Comparison of ENCODE assay signal across 1 cellular context in the genomic region with DNA sequence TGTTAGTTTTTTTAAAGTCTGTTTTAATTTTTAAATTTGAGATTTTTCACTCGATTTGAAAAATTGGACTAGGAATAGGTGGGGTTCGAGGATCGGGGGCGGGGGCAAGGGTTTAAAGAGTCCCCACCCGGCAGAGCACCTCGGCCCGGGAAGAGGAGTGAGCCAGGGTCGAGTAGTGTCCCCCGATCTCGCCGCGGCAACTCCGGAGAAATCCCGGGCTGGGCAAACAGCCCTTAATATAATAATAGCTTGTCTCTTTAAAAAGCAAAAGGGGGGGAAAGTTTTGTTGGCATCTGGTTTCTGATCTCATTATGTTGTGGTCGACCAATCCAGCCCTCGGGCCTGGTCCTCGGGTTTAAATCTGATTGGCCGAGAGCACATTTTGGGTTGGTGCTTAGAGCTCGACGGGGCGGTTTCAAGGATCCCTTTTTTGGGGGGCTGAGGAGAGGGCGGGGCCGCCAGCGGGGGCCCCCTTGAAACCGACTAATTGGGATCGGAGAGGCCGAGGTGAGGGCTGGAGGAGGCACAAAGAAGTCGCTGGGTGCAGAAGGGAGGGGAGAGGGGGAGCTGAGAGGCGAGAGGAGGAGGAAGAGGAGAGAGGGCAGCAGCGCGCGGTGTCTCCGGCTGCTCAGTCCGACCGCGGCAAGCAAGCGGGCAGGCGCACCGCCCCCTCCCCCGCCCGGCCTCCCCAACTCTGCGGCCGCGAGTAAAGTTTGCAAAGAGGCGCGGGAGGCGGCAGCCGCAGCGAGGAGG.
TF ChIP-seq lines count a peak whose summit lies in the region.

A gene (plus strand): TSS at position 631 of the 753 bp plus-strand sequence. CDS start 205 bp downstream, outside the sequence.

TF ChIP-seq in HepG2, 621 proteins besides CTCF, POLR2A, EP300 and RAD21 (continued from another document and continues in another):
- TF ChIP-seq, protein P1, sequence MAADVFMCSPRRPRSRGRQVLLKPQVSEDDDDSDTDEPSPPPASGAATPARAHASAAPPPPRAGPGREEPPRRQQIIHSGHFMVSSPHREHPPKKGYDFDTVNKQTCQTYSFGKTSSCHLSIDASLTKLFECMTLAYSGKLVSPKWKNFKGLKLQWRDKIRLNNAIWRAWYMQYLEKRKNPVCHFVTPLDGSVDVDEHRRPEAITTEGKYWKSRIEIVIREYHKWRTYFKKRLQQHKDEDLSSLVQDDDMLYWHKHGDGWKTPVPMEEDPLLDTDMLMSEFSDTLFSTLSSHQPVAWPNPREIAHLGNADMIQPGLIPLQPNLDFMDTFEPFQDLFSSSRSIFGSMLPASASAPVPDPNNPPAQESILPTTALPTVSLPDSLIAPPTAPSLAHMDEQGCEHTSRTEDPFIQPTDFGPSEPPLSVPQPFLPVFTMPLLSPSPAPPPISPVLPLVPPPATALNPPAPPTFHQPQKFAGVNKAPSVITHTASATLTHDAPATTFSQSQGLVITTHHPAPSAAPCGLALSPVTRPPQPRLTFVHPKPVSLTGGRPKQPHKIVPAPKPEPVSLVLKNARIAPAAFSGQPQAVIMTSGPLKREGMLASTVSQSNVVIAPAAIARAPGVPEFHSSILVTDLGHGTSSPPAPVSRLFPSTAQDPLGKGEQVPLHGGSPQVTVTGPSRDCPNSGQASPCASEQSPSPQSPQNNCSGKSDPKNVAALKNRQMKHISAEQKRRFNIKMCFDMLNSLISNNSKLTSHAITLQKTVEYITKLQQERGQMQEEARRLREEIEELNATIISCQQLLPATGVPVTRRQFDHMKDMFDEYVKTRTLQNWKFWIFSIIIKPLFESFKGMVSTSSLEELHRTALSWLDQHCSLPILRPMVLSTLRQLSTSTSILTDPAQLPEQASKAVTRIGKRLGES (CRISPR knock-in tag; IDR thresholded peaks at IDR 0.05; ENCODE audit: borderline replicate concordance): no peak
- TF ChIP-seq GPN1 (CRISPR knock-in tag; IDR thresholded peaks at IDR 0.05; ENCODE audit: borderline replicate concordance) (no peak), SIX1 (CRISPR knock-in tag; IDR thresholded peaks at IDR 0.05; ENCODE audit: borderline replicate concordance) (no peak), KDM5B (CRISPR knock-in tag; IDR thresholded peaks at IDR 0.05; ENCODE audit: borderline replicate concordance) (0 out of 2 replicates have a peak, but pooled peaks have one; percentile 19), ZNF607 (CRISPR knock-in tag; IDR thresholded peaks at IDR 0.05; ENCODE audit: borderline replicate concordance) (no peak), CAMTA2 (CRISPR knock-in tag; IDR thresholded peaks at IDR 0.05; ENCODE audit: borderline replicate concordance) (0 out of 2 replicates have a peak, but pooled peaks have one; percentile 37), ZNF317 (CRISPR knock-in tag; IDR thresholded peaks at IDR 0.05) (no peak), ZNF605 (CRISPR knock-in tag; IDR thresholded peaks at IDR 0.05) (no peak), SKI (IDR thresholded peaks at IDR 0.05; ENCODE audit: partially characterized antibody) (no peak), ZNF543 (CRISPR knock-in tag; IDR thresholded peaks at IDR 0.05) (no peak), ATF7-NPFF (CRISPR knock-in tag; IDR thresholded peaks at IDR 0.05; ENCODE audit: low read depth) (no peak), ZEB1 (IDR thresholded peaks at IDR 0.05; ENCODE audit: insufficient replicate concordance, low read depth) (no peak), CBX2 (IDR thresholded peaks at IDR 0.05; ENCODE audit: low read depth, low read length) (peak; percentile 47; the same call in 1 of the 2 replicates), CBX2 (CRISPR knock-in tag; IDR thresholded peaks at IDR 0.05; ENCODE audit: low read depth) (no peak), ZNF446 (CRISPR knock-in tag; IDR thresholded peaks at IDR 0.05) (no peak), YEATS4 (CRISPR knock-in tag; IDR thresholded peaks at IDR 0.05; ENCODE audit: borderline replicate concordance) (no peak), ZNF260 (CRISPR knock-in tag; IDR thresholded peaks at IDR 0.05; ENCODE audit: borderline replicate concordance, low read depth) (no peak), ETV6 (CRISPR knock-in tag; conservative IDR thresholded peaks at IDR 0.05) (no peak), ZNF883 (CRISPR knock-in tag; IDR thresholded peaks at IDR 0.05; ENCODE audit: not compliant biosample characterization) (no peak), FOXC1 (CRISPR knock-in tag; IDR thresholded peaks at IDR 0.05; ENCODE audit: borderline replicate concordance) (no peak), KAT2B (IDR thresholded peaks at IDR 0.05; ENCODE audit: borderline replicate concordance, low read depth, low read length) (no peak), GABPB1 (CRISPR knock-in tag; IDR thresholded peaks at IDR 0.05) (peak; percentile 16; the same call in 1 of the 2 replicates), ZNF672 (CRISPR knock-in tag; IDR thresholded peaks at IDR 0.05) (no peak), MBD4 (IDR thresholded peaks at IDR 0.05; ENCODE audit: borderline replicate concordance, low read length) (no peak)
- TF ChIP-seq, protein P2, sequence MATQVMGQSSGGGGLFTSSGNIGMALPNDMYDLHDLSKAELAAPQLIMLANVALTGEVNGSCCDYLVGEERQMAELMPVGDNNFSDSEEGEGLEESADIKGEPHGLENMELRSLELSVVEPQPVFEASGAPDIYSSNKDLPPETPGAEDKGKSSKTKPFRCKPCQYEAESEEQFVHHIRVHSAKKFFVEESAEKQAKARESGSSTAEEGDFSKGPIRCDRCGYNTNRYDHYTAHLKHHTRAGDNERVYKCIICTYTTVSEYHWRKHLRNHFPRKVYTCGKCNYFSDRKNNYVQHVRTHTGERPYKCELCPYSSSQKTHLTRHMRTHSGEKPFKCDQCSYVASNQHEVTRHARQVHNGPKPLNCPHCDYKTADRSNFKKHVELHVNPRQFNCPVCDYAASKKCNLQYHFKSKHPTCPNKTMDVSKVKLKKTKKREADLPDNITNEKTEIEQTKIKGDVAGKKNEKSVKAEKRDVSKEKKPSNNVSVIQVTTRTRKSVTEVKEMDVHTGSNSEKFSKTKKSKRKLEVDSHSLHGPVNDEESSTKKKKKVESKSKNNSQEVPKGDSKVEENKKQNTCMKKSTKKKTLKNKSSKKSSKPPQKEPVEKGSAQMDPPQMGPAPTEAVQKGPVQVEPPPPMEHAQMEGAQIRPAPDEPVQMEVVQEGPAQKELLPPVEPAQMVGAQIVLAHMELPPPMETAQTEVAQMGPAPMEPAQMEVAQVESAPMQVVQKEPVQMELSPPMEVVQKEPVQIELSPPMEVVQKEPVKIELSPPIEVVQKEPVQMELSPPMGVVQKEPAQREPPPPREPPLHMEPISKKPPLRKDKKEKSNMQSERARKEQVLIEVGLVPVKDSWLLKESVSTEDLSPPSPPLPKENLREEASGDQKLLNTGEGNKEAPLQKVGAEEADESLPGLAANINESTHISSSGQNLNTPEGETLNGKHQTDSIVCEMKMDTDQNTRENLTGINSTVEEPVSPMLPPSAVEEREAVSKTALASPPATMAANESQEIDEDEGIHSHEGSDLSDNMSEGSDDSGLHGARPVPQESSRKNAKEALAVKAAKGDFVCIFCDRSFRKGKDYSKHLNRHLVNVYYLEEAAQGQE (IDR thresholded peaks at IDR 0.05; ENCODE audit: borderline replicate concordance in 1 of 2, low read depth in 1 of 2, low read length in 2 of 2): no peak
- TF ChIP-seq, protein P3, sequence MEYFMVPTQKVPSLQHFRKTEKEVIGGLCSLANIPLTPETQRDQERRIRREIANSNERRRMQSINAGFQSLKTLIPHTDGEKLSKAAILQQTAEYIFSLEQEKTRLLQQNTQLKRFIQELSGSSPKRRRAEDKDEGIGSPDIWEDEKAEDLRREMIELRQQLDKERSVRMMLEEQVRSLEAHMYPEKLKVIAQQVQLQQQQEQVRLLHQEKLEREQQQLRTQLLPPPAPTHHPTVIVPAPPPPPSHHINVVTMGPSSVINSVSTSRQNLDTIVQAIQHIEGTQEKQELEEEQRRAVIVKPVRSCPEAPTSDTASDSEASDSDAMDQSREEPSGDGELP (IDR thresholded peaks at IDR 0.05; ENCODE audit: borderline replicate concordance, low read depth): no peak
- TF ChIP-seq, protein P4, sequence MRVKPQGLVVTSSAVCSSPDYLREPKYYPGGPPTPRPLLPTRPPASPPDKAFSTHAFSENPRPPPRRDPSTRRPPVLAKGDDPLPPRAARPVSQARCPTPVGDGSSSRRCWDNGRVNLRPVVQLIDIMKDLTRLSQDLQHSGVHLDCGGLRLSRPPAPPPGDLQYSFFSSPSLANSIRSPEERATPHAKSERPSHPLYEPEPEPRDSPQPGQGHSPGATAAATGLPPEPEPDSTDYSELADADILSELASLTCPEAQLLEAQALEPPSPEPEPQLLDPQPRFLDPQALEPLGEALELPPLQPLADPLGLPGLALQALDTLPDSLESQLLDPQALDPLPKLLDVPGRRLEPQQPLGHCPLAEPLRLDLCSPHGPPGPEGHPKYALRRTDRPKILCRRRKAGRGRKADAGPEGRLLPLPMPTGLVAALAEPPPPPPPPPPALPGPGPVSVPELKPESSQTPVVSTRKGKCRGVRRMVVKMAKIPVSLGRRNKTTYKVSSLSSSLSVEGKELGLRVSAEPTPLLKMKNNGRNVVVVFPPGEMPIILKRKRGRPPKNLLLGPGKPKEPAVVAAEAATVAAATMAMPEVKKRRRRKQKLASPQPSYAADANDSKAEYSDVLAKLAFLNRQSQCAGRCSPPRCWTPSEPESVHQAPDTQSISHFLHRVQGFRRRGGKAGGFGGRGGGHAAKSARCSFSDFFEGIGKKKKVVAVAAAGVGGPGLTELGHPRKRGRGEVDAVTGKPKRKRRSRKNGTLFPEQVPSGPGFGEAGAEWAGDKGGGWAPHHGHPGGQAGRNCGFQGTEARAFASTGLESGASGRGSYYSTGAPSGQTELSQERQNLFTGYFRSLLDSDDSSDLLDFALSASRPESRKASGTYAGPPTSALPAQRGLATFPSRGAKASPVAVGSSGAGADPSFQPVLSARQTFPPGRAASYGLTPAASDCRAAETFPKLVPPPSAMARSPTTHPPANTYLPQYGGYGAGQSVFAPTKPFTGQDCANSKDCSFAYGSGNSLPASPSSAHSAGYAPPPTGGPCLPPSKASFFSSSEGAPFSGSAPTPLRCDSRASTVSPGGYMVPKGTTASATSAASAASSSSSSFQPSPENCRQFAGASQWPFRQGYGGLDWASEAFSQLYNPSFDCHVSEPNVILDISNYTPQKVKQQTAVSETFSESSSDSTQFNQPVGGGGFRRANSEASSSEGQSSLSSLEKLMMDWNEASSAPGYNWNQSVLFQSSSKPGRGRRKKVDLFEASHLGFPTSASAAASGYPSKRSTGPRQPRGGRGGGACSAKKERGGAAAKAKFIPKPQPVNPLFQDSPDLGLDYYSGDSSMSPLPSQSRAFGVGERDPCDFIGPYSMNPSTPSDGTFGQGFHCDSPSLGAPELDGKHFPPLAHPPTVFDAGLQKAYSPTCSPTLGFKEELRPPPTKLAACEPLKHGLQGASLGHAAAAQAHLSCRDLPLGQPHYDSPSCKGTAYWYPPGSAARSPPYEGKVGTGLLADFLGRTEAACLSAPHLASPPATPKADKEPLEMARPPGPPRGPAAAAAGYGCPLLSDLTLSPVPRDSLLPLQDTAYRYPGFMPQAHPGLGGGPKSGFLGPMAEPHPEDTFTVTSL (CRISPR knock-in tag; IDR thresholded peaks at IDR 0.05; ENCODE audit: borderline replicate concordance): no peak
- TF ChIP-seq, protein P5, sequence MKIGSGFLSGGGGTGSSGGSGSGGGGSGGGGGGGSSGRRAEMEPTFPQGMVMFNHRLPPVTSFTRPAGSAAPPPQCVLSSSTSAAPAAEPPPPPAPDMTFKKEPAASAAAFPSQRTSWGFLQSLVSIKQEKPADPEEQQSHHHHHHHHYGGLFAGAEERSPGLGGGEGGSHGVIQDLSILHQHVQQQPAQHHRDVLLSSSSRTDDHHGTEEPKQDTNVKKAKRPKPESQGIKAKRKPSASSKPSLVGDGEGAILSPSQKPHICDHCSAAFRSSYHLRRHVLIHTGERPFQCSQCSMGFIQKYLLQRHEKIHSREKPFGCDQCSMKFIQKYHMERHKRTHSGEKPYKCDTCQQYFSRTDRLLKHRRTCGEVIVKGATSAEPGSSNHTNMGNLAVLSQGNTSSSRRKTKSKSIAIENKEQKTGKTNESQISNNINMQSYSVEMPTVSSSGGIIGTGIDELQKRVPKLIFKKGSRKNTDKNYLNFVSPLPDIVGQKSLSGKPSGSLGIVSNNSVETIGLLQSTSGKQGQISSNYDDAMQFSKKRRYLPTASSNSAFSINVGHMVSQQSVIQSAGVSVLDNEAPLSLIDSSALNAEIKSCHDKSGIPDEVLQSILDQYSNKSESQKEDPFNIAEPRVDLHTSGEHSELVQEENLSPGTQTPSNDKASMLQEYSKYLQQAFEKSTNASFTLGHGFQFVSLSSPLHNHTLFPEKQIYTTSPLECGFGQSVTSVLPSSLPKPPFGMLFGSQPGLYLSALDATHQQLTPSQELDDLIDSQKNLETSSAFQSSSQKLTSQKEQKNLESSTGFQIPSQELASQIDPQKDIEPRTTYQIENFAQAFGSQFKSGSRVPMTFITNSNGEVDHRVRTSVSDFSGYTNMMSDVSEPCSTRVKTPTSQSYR (CRISPR knock-in tag; IDR thresholded peaks at IDR 0.05; ENCODE audit: borderline replicate concordance): 0 out of 2 replicates have a peak, but pooled peaks have one; percentile 20
- TF ChIP-seq, protein P6, sequence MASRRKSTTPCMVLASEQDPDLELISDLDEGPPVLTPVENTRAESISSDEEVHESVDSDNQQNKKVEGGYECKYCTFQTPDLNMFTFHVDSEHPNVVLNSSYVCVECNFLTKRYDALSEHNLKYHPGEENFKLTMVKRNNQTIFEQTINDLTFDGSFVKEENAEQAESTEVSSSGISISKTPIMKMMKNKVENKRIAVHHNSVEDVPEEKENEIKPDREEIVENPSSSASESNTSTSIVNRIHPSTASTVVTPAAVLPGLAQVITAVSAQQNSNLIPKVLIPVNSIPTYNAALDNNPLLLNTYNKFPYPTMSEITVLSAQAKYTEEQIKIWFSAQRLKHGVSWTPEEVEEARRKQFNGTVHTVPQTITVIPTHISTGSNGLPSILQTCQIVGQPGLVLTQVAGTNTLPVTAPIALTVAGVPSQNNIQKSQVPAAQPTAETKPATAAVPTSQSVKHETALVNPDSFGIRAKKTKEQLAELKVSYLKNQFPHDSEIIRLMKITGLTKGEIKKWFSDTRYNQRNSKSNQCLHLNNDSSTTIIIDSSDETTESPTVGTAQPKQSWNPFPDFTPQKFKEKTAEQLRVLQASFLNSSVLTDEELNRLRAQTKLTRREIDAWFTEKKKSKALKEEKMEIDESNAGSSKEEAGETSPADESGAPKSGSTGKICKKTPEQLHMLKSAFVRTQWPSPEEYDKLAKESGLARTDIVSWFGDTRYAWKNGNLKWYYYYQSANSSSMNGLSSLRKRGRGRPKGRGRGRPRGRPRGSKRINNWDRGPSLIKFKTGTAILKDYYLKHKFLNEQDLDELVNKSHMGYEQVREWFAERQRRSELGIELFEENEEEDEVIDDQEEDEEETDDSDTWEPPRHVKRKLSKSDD (CRISPR knock-in tag; IDR thresholded peaks at IDR 0.05; ENCODE audit: low read depth): no peak
- TF ChIP-seq, protein P7, sequence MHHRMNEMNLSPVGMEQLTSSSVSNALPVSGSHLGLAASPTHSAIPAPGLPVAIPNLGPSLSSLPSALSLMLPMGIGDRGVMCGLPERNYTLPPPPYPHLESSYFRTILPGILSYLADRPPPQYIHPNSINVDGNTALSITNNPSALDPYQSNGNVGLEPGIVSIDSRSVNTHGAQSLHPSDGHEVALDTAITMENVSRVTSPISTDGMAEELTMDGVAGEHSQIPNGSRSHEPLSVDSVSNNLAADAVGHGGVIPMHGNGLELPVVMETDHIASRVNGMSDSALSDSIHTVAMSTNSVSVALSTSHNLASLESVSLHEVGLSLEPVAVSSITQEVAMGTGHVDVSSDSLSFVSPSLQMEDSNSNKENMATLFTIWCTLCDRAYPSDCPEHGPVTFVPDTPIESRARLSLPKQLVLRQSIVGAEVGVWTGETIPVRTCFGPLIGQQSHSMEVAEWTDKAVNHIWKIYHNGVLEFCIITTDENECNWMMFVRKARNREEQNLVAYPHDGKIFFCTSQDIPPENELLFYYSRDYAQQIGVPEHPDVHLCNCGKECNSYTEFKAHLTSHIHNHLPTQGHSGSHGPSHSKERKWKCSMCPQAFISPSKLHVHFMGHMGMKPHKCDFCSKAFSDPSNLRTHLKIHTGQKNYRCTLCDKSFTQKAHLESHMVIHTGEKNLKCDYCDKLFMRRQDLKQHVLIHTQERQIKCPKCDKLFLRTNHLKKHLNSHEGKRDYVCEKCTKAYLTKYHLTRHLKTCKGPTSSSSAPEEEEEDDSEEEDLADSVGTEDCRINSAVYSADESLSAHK (CRISPR knock-in tag; IDR thresholded peaks at IDR 0.05; ENCODE audit: borderline replicate concordance): peak; percentile 98; the same call in 1 of the 2 replicates
